Comparison of ENCODE assay signal across 8 cellular contexts in the genomic region with DNA sequence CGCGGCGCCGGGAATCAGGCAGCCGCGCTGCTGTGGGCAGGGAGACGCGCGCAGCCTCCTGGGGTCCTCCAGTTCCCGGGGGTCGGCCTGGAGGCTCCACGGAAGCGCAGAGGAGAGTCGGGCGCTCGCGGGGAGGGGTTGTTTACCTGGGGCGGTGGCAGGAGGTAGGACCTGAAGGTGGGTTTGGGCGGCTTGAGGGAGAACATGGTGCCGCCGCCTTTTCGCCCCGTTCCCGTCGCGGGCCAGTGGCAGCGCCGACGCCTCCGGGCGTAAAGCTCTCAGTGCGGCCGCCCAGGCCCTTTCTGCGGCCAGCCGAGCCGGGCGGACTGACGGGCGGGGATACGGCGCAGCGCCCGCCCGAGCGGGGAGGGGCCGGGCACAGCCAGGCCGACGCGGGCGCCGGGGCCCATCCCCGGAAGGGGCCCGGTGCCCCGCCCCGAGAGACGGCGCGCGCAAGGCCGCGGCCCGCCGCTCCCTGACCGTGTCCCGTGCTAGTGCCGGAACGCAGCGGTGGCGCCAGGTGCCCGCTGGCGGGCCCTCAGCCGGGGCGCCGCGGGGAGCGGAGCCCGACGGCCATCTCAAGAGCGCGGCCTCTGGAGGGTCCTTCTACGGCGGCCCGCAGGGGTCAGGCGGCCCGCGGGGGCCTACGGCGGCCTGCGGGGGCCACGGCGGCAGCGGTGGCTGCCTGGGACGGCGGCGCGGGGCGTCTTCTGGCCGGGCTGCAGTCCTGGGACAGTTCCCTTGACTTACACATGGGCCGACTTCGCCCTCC. TPM values are rescaled to one million over a fixed set of nuclear protein-coding genes. Genes with fewer than 3 reads are reported as not detected.
DNase-seq lines count a peak whose midpoint lies in the region; ATAC-seq and TF ChIP-seq lines count a peak whose summit lies in the region.

A gene with protein sequence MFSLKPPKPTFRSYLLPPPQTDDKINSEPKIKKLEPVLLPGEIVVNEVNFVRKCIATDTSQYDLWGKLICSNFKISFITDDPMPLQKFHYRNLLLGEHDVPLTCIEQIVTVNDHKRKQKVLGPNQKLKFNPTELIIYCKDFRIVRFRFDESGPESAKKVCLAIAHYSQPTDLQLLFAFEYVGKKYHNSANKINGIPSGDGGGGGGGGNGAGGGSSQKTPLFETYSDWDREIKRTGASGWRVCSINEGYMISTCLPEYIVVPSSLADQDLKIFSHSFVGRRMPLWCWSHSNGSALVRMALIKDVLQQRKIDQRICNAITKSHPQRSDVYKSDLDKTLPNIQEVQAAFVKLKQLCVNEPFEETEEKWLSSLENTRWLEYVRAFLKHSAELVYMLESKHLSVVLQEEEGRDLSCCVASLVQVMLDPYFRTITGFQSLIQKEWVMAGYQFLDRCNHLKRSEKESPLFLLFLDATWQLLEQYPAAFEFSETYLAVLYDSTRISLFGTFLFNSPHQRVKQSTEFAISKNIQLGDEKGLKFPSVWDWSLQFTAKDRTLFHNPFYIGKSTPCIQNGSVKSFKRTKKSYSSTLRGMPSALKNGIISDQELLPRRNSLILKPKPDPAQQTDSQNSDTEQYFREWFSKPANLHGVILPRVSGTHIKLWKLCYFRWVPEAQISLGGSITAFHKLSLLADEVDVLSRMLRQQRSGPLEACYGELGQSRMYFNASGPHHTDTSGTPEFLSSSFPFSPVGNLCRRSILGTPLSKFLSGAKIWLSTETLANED (minus strand): TSS at position 328 of the 772 bp plus-strand sequence. CDS start 122 bp downstream, at position 206.

- peaks cover 3 to 22% (median 11%) of the 10 kb centered on the region in 11 experiments; a peak in 21 of 22 replicates for H3K36me3 ChIP-seq in BLaER1 treated with 17β-estradiol and CSF1 and Interleukin-3, amounts not matched to agents 10 nM and 100 nM
- H3K36me3 ChIP-seq in OCI-LY7 (ENCODE audit: insufficient read depth, low read length) (no peaks in the 10 kb centered on the region), esophagus (ENCODE audit: control insufficient read depth in 2 of 2, insufficient read depth in 2 of 2, low read length in 1 of 2) (peaks cover 3 to 7% of the 10 kb centered on the region in 2 donors), muscle layer of duodenum (ENCODE audit: control insufficient read depth in 1 of 2, insufficient read depth in 2 of 2, low read length in 2 of 2) (peaks cover 0 to 10% of the 10 kb centered on the region in 2 donors)

- no TSS peak for BruUV-seq in OCI-LY7 (replicated peaks; lab: Mats Ljungman, UMichigan)

- CTCF ChIA-PET in OCI-LY7 (lab: Charles Lee; ENCODE audit: unreplicated experiment): no interaction called here

- WGBS in esophagus, 2 donors: 0 to 1% methylated on average over 86 to 100 of the region's 100 CpGs

- peak within 1 kb of the TSS; percentile 94 for H2AFZ ChIP-seq in OCI-LY7 (ENCODE audit: low read length)

- TF ChIP-seq CTCF in OCI-LY7 (conservative IDR thresholded peaks at IDR 0.05; ENCODE audit: low read length): 0 out of 2 replicates have a peak, but pooled peaks have one; percentile 1

- peaks cover 20 to 35% (median 30%) of the 10 kb centered on the region in 10 experiments for H3K4me1 ChIP-seq in BLaER1 treated with 17β-estradiol and CSF1 and Interleukin-3, amounts not matched to agents 10 nM and 100 nM
- H3K4me1 ChIP-seq in OCI-LY7 (ENCODE audit: insufficient read depth, low read length, poor library complexity, severe bottlenecking): peaks cover 17% of the 10 kb centered on the region
- peaks cover 2 to 6% of the 10 kb centered on the region in 2 donors for H3K4me1 ChIP-seq in esophagus (ENCODE audit: control insufficient read depth in 2 of 2, insufficient read depth in 2 of 2, low read length in 1 of 2)
- H3K4me1 ChIP-seq in muscle layer of duodenum (ENCODE audit: control insufficient read depth in 1 of 2, insufficient read depth in 2 of 2, low read length in 2 of 2): peaks cover 5 to 23% of the 10 kb centered on the region in 2 donors

- POLR2A ChIA-PET in OCI-LY7 (lab: Charles Lee): interaction anchor here (0.6 to 4.9 kb wide), 7 partner anchors 12 to 377 kb away, joined by 3 to 43 read pairs (median 3); no protein-coding TSS in a partner anchor

- H3K27me3 ChIP-seq in BLaER1 treated with 17β-estradiol and CSF1 and Interleukin-3, amounts not matched to agents 10 nM and 100 nM: no peaks in the 10 kb centered on the region
- H3K27me3 ChIP-seq in esophagus (ENCODE audit: control insufficient read depth in 1 of 2, insufficient read depth in 2 of 2, low read length in 2 of 2): no peaks in the 10 kb centered on the region
- H3K27me3 ChIP-seq in muscle layer of duodenum (ENCODE audit: low read depth, low read length): no peaks in the 10 kb centered on the region

- peak; percentile 85 for DNase-seq in OCI-LY7 (ENCODE audit: low spot score)
- peak; percentile 82 for DNase-seq in activated T-cell treated with anti-CD3 and anti-CD28 coated beads, Interleukin-2, amount 50 U/mL, for 1 hour
- DNase-seq in stimulated activated CD8-positive, alpha-beta memory T cell treated with anti-CD3 and anti-CD28 coated beads, Interleukin-7, amount 100 ng/mL, for 24 hours (ENCODE audit: low read depth): peak; percentile 46

- H3K9me3 ChIP-seq in BLaER1 treated with 17β-estradiol and CSF1 and Interleukin-3, amounts not matched to agents 10 nM and 100 nM (replicated peaks in 1 of 11): no peaks in the 10 kb centered on the region
- H3K9me3 ChIP-seq in OCI-LY7 (ENCODE audit: low read length) (no peaks in the 10 kb centered on the region), esophagus (ENCODE audit: control insufficient read depth in 2 of 2, insufficient read depth in 1 of 2, low read depth in 1 of 2, low read length in 1 of 2) (no peaks in the 10 kb centered on the region), muscle layer of duodenum (ENCODE audit: control insufficient read depth in 1 of 2, low read length in 2 of 2) (no peaks in the 10 kb centered on the region)

- H3K9me2 ChIP-seq in OCI-LY7 (ENCODE audit: insufficient read depth, low read length): no peaks in the 10 kb centered on the region

- H3K79me2 ChIP-seq in OCI-LY7 (ENCODE audit: insufficient read depth, low read depth, low read length): no peaks in the 10 kb centered on the region; the same call in 1 of the 2 replicates

- intact Hi-C loops in OCI-LY7 (cut with micrococcal nuclease; ENCODE audit: unreplicated experiment): loop anchor here (1.0 to 5.0 kb wide), 3 partner anchors 13 to 136 kb away; partner anchors contain the start of gene FAN1

- peak within 1 kb of the TSS; percentile 84 to 97 (median 92) for H3K4me2 ChIP-seq in BLaER1 treated with 17β-estradiol and CSF1 and Interleukin-3, amounts not matched to agents 10 nM and 100 nM
- peak within 1 kb of the TSS; percentile 82 for H3K4me2 ChIP-seq in OCI-LY7 (ENCODE audit: low read length)

- peaks cover 0 to 39% (median 11%) of the 10 kb centered on the region in 11 experiments; a peak in 11 of 22 replicates for H4K20me1 ChIP-seq in BLaER1 treated with 17β-estradiol and CSF1 and Interleukin-3, amounts not matched to agents 10 nM and 100 nM
- H4K20me1 ChIP-seq in OCI-LY7 (ENCODE audit: insufficient read depth, low read length): no peaks in the 10 kb centered on the region

- TF ChIP-seq POLR2A in GM19193 (IDR thresholded peaks at IDR 0.05; ENCODE audit: extremely low read depth, insufficient read depth, insufficient read length): peak; percentile 96

- peak within 1 kb of the TSS; percentile 90 to 99 (median 95) for H3K27ac ChIP-seq in BLaER1 treated with 17β-estradiol and CSF1 and Interleukin-3, amounts not matched to agents 10 nM and 100 nM
- H3K27ac ChIP-seq in OCI-LY7 (ENCODE audit: low read depth, low read length, poor library complexity, severe bottlenecking) (peak within 1 kb of the TSS; percentile 54), esophagus (ENCODE audit: low read depth in 2 of 2, low read length in 1 of 2) (peak within 1 kb of the TSS; percentile 95 to 96), muscle layer of duodenum (ENCODE audit: low read length) (peak within 1 kb of the TSS; percentile 92)

- H3K9ac ChIP-seq in BLaER1 treated with 17β-estradiol and CSF1 and Interleukin-3, amounts not matched to agents 10 nM and 100 nM: peak within 1 kb of the TSS; percentile 91 to 99 (median 95)

- peak within 1 kb of the TSS; percentile 87 to 98 (median 94) for H3K4me3 ChIP-seq in BLaER1 treated with 17β-estradiol and CSF1 and Interleukin-3, amounts not matched to agents 10 nM and 100 nM
- peak within 1 kb of the TSS; percentile 82 for H3K4me3 ChIP-seq in OCI-LY7 (ENCODE audit: low read depth, low read length, poor library complexity, severe bottlenecking)
- peak within 1 kb of the TSS; percentile 84 to 97 for H3K4me3 ChIP-seq in esophagus (ENCODE audit: low read depth in 1 of 2, low read length in 2 of 2)
- H3K4me3 ChIP-seq in muscle layer of duodenum (ENCODE audit: low read depth in 1 of 2, low read length in 2 of 2): peak within 1 kb of the TSS; percentile 78 to 98

- ATAC-seq in HG03378 (IDR thresholded peaks at IDR 0.05; ENCODE audit: unreplicated experiment): peak; percentile 65

RNA-seq across cellular contexts. Expression of the gene that starts here (rescaled TPM):
- total RNA-seq in OCI-LY7 (2014; rRNA removed; shearing (Covaris generic)): 5.6 and 10.5 TPM in 2 replicates
- total RNA-seq in OCI-LY7 (2022): 15.4 and 21.8 TPM in 2 replicates
- 10 to 100 TPM; 11.7 to 26.4 TPM for polyA plus RNA-seq in esophagus

Comparison
In these comparisons a context has a peak if more than half of its experiments do, and no peak if none do; other contexts are left out.
1. Peak in every context shown above with its lines: DNase-seq, ATAC-seq, H3K4me3 ChIP-seq and H3K27ac ChIP-seq.